In genomic region chr13:96817336-96817941, GRCh38 we compare ENCODE assay signal across 2 cellular contexts.
TF ChIP-seq lines count a peak whose summit lies in the region.

No MANE protein-coding gene starts in this region.

TF ChIP-seq in IMR-90, 13 proteins besides CTCF, POLR2A, EP300 and RAD21:
- no peak for TF ChIP-seq USF2 (IDR thresholded peaks at IDR 0.05; ENCODE audit: low read depth, low read length)
- no peak for TF ChIP-seq SMC3 (IDR thresholded peaks at IDR 0.05; ENCODE audit: low read depth, low read length)
- TF ChIP-seq MXI1 (IDR thresholded peaks at IDR 0.05; ENCODE audit: borderline replicate concordance, low read depth, low read length): no peak
- TF ChIP-seq MAFK (IDR thresholded peaks at IDR 0.05; ENCODE audit: low read depth, low read length): no peak
- no peak for TF ChIP-seq MAZ (IDR thresholded peaks at IDR 0.05; ENCODE audit: borderline replicate concordance, low read depth, low read length)
- TF ChIP-seq CEBPB (IDR thresholded peaks at IDR 0.05; ENCODE audit: low read depth, low read length): no peak
- TF ChIP-seq RFX5 (IDR thresholded peaks at IDR 0.05; ENCODE audit: low read depth, low read length): no peak
- TF ChIP-seq ELK1 (IDR thresholded peaks at IDR 0.05; ENCODE audit: borderline replicate concordance, low read depth, low read length): no peak
- TF ChIP-seq BHLHE40 (IDR thresholded peaks at IDR 0.05; ENCODE audit: low read depth, low read length): no peak
- TF ChIP-seq NFE2L2 (IDR thresholded peaks at IDR 0.05; ENCODE audit: low read depth, low read length): no peak
- TF ChIP-seq FOS (IDR thresholded peaks at IDR 0.05; ENCODE audit: low read depth, low read length): no peak
- no peak for TF ChIP-seq RCOR1 (IDR thresholded peaks at IDR 0.05; ENCODE audit: insufficient replicate concordance, low read length)
- no peak for TF ChIP-seq CHD1 (IDR thresholded peaks at IDR 0.05; ENCODE audit: low read depth, low read length)

TF ChIP-seq in HepG2, 621 proteins besides CTCF, POLR2A, EP300 and RAD21 (continued from another document):
- TF ChIP-seq WIZ (CRISPR knock-in tag; IDR thresholded peaks at IDR 0.05) (no peak), ZNF354B (CRISPR knock-in tag; IDR thresholded peaks at IDR 0.05) (no peak), NFIC (IDR thresholded peaks at IDR 0.05; ENCODE audit: low read length) (no peak), CSRNP2 (CRISPR knock-in tag; conservative IDR thresholded peaks at IDR 0.05; ENCODE audit: low read depth) (no peak), SIN3A (IDR thresholded peaks at IDR 0.05; ENCODE audit: borderline replicate concordance, low read depth, low read length) (no peak), ZNF883 (CRISPR knock-in tag; IDR thresholded peaks at IDR 0.05; ENCODE audit: not compliant biosample characterization) (no peak), ZNF772 (CRISPR knock-in tag; IDR thresholded peaks at IDR 0.05) (no peak), ONECUT2 (CRISPR knock-in tag; IDR thresholded peaks at IDR 0.05) (peak; percentile 70; the same call in 1 of the 2 replicates)
